In genomic region chr20:50116368-50116999, GRCh38 we compare ENCODE assay signal across 1 cellular context.
TF ChIP-seq lines count a peak whose summit lies in the region.

No MANE protein-coding gene starts in this region.

TF ChIP-seq in GM23338, 12 proteins besides CTCF, POLR2A, EP300 and RAD21 (continued from another document):
- TF ChIP-seq, protein P1, sequence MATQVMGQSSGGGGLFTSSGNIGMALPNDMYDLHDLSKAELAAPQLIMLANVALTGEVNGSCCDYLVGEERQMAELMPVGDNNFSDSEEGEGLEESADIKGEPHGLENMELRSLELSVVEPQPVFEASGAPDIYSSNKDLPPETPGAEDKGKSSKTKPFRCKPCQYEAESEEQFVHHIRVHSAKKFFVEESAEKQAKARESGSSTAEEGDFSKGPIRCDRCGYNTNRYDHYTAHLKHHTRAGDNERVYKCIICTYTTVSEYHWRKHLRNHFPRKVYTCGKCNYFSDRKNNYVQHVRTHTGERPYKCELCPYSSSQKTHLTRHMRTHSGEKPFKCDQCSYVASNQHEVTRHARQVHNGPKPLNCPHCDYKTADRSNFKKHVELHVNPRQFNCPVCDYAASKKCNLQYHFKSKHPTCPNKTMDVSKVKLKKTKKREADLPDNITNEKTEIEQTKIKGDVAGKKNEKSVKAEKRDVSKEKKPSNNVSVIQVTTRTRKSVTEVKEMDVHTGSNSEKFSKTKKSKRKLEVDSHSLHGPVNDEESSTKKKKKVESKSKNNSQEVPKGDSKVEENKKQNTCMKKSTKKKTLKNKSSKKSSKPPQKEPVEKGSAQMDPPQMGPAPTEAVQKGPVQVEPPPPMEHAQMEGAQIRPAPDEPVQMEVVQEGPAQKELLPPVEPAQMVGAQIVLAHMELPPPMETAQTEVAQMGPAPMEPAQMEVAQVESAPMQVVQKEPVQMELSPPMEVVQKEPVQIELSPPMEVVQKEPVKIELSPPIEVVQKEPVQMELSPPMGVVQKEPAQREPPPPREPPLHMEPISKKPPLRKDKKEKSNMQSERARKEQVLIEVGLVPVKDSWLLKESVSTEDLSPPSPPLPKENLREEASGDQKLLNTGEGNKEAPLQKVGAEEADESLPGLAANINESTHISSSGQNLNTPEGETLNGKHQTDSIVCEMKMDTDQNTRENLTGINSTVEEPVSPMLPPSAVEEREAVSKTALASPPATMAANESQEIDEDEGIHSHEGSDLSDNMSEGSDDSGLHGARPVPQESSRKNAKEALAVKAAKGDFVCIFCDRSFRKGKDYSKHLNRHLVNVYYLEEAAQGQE (IDR thresholded peaks at IDR 0.05; ENCODE audit: unreplicated experiment) = no peak
- no peak for TF ChIP-seq EZH2phosphoT487 (IDR thresholded peaks at IDR 0.05; ENCODE audit: unreplicated experiment)
